In genomic region chr7:35691827-35692307, GRCh38 we compare ENCODE assay signal across 9 cellular contexts. TPM values are rescaled to one million over a fixed set of nuclear protein-coding genes. Genes with fewer than 3 reads are reported as not detected.
DNase-seq lines count a peak whose midpoint lies in the region; ATAC-seq and TF ChIP-seq lines count a peak whose summit lies in the region.
"Had no signal": no experiment of that assay in that cellular context is flagged by ENCODE, and none has a peak within 500 bp of the region (broad histone marks: within the 10 kb centered on the region; RNA-seq: fewer than 3 reads in every experiment).

No MANE protein-coding gene starts in this region.

- no peak overlapping the region for H4K8ac ChIP-seq in neuronal stem cell (ENCODE audit: low read depth, low read length)

- H3K18ac ChIP-seq in neuronal stem cell (ENCODE audit: low read length), result no peak overlapping the region

- H3K4ac ChIP-seq in neuronal stem cell (ENCODE audit: low read length), result no peak overlapping the region

- TF ChIP-seq POLR2A in prostate gland (IDR thresholded peaks at IDR 0.05), result no peak

- H2BK5ac ChIP-seq in neuronal stem cell (ENCODE audit: low read length), result no peak overlapping the region

- H3K27ac ChIP-seq in SU-DHL-6 (ENCODE audit: low read depth, low read length) (no peak overlapping the region), neuronal stem cell (replicated peaks; ENCODE audit: low read length) (no peak overlapping the region), prostate gland (no peak overlapping the region)

- DNase-seq in dedifferentiated amniotic fluid mesenchymal stem cell (ENCODE audit: extremely low spot score) (peak; percentile 10), neuronal stem cell (ENCODE audit: low spot score) (no peak), NCI-H2081 treated with DMSO at 0.1 percent for 48 hours (lab: John Stamatoyannopoulos, UW) (no peak), prostate gland (ENCODE audit: low spot score) (no peak)

- no peak overlapping the region for H2AK5ac ChIP-seq in neuronal stem cell (ENCODE audit: low read depth, low read length)

- WGBS in neuronal stem cell (ENCODE audit: extremely low coverage in 2 of 2, insufficient read length in 2 of 2, insufficient replicate concordance in 1 of 2), 2 donors, result no CpG with 5 or more reads among the region's 6 CpGs
- 66% methylated on average over 6 of the region's 6 CpGs for WGBS in prostate gland

- peak overlapping the region; percentile 37 for H3K23ac ChIP-seq in neuronal stem cell (ENCODE audit: low read depth, low read length, poor library complexity)

- peaks cover 4% of the 10 kb centered on the region; the same call in 1 of the 2 replicates for H4K20me1 ChIP-seq in SU-DHL-6 (ENCODE audit: low read depth, low read length)

- no peak overlapping the region for H3K14ac ChIP-seq in neuronal stem cell (ENCODE audit: low read length)

- H2BK15ac ChIP-seq in neuronal stem cell (ENCODE audit: low read length), result no peak overlapping the region

- ATAC-seq in GM19351 (IDR thresholded peaks at IDR 0.05; ENCODE audit: unreplicated experiment) (peak; percentile 12), GM19452 (IDR thresholded peaks at IDR 0.05; ENCODE audit: unreplicated experiment) (no peak), HG03354 (IDR thresholded peaks at IDR 0.05; ENCODE audit: poor library complexity, severe bottlenecking, unreplicated experiment) (no peak)
- ATAC-seq: mucosa of descending colon had no signal

- no peaks in the 10 kb centered on the region for H3K9me2 ChIP-seq in SU-DHL-6 (replicated peaks; ENCODE audit: insufficient read depth, low read length)

- no peak overlapping the region for H3K9ac ChIP-seq in SU-DHL-6 (ENCODE audit: low read length)
- H3K9ac ChIP-seq in neuronal stem cell (ENCODE audit: low read depth, low read length, poor library complexity), result no peak overlapping the region

- H2AFZ ChIP-seq in SU-DHL-6 (ENCODE audit: low read depth, low read length, severe bottlenecking) (no peak overlapping the region), neuronal stem cell (ENCODE audit: low read length) (no peak overlapping the region)

- H3K27me3 ChIP-seq in SU-DHL-6 (ENCODE audit: low read length), result no peaks in the 10 kb centered on the region
- H3K27me3 ChIP-seq in neuronal stem cell (ENCODE audit: control insufficient read depth in 3 of 3, insufficient read depth in 3 of 3, low read depth in 1 of 3, low read length in 3 of 3), result no peaks in the 10 kb centered on the region
- no peaks in the 10 kb centered on the region for H3K27me3 ChIP-seq in prostate gland (replicated peaks; ENCODE audit: insufficient read depth)

- no peak overlapping the region for H4K91ac ChIP-seq in neuronal stem cell (ENCODE audit: low read depth, low read length, poor library complexity)

- H3F3A ChIP-seq in SU-DHL-6 (ENCODE audit: insufficient read depth), result peaks cover 23% of the 10 kb centered on the region; the same call in 1 of the 2 replicates

- no peak overlapping the region for H2BK12ac ChIP-seq in neuronal stem cell (ENCODE audit: low read length)

- no peak overlapping the region for H2BK120ac ChIP-seq in neuronal stem cell (ENCODE audit: low read depth, low read length)

- H3K4me2 ChIP-seq in SU-DHL-6 (ENCODE audit: low read depth, low read length, poor library complexity, severe bottlenecking), result peak overlapping the region; percentile 51
- no peak overlapping the region for H3K4me2 ChIP-seq in neuronal stem cell (ENCODE audit: insufficient read depth, low read length, poor library complexity, severe bottlenecking)

- TF ChIP-seq CTCF in SU-DHL-6 (IDR thresholded peaks at IDR 0.05; ENCODE audit: insufficient read depth, low read length, poor library complexity, severe bottlenecking) (no peak), prostate gland (IDR thresholded peaks at IDR 0.05) (no peak)

- H3K4me3 ChIP-seq in SU-DHL-6 (ENCODE audit: insufficient read depth, low read length, poor library complexity, severe bottlenecking) (no peak overlapping the region), neuronal stem cell (ENCODE audit: low read length in 2 of 2) (no peak overlapping the region), prostate gland (no peak overlapping the region)
- H3K4me3 ChIP-seq: mucosa of descending colon had no signal

- no peaks in the 10 kb centered on the region for H3K79me2 ChIP-seq in SU-DHL-6 (ENCODE audit: insufficient read depth, low read length)

- H3K4me1 ChIP-seq in neuronal stem cell (ENCODE audit: control insufficient read depth in 2 of 2, insufficient read depth in 1 of 2, low read depth in 1 of 2, low read length in 2 of 2), result peaks cover 3 to 4% of the 10 kb centered on the region in 2 donors
- peaks cover 7% of the 10 kb centered on the region for H3K4me1 ChIP-seq in prostate gland (replicated peaks)

- H3K36me3 ChIP-seq in SU-DHL-6 (ENCODE audit: low read length), result no peaks in the 10 kb centered on the region; the same call in 1 of the 2 replicates
- peaks cover under 1 to 49% of the 10 kb centered on the region in 2 donors for H3K36me3 ChIP-seq in neuronal stem cell (replicated peaks in 1 of 2; ENCODE audit: control insufficient read depth in 2 of 2, insufficient read depth in 2 of 2, low read length in 2 of 2)
- no peaks in the 10 kb centered on the region for H3K36me3 ChIP-seq in prostate gland

- no peaks in the 10 kb centered on the region for H3K79me1 ChIP-seq in neuronal stem cell (ENCODE audit: low read depth, low read length)

- intact Hi-C loops in prostate gland (cut with DNase I), result no loop called here

- H3K9me3 ChIP-seq in SU-DHL-6 (ENCODE audit: insufficient read depth, low read length) (no peaks in the 10 kb centered on the region), neuronal stem cell (replicated peaks in 1 of 2; ENCODE audit: control insufficient read depth in 2 of 2, insufficient read depth in 1 of 2, low read depth in 1 of 2, low read length in 2 of 2) (peaks cover 0 to 18% of the 10 kb centered on the region in 2 donors), prostate gland (no peaks in the 10 kb centered on the region)
- H3K9me3 ChIP-seq: mucosa of descending colon had no signal

RNA-seq across cellular contexts. Expression of gene HERPUD2, which starts 3.1 kb away (rescaled TPM):
- polyA plus RNA-seq in neuronal stem cell (2013, experiment 1 of 2), result 36.4 TPM
- 37.9 TPM for polyA plus RNA-seq in neuronal stem cell (2013, experiment 2 of 2)
- 10 to 100 TPM; 25.3 to 58.3 TPM for total RNA-seq in prostate gland
